ENCODE assay signal across 16 cellular contexts in the genomic region with DNA sequence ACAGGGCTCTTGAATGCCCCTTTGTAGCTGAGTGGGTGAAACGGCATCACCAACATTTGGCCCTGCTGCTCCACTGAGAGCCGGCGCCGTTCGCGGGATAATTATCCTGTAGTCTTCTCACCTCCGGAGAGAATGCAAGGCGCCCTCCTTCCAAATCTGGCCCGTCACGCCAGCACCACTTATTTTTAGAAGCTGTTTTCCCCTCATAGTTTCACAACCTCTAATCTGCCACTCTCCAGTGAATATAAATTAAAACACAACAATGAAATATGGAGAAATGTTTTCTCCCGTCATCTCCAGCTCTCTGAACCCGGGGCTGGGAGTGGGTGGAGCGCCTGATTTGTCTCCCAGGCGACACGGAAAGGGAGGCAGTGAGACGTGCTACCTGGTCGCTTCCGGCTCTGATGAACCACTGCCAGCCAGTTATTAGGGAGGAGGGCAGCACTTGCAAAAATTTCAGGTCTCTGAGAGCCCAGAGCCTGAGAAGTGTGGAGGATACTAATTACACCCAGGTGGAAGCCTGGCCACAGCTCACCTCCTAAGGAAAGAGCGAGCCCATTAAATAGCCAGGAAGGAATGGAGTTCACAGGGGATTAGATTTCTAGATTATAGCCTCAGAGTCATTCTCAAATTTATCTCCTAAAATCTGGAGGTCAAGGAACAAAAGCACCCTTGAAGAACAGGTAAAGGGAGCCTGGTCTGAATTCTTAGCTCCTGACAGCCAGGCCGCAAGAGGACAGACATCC. TPM values are rescaled to one million over a fixed set of nuclear protein-coding genes. Genes with fewer than 3 reads are reported as not detected.
DNase-seq lines count a peak whose midpoint lies in the region; ATAC-seq and TF ChIP-seq lines count a peak whose summit lies in the region.
"Had no signal": no experiment of that assay in that cellular context is flagged by ENCODE, and none has a peak within 500 bp of the region (broad histone marks: within the 10 kb centered on the region; RNA-seq: fewer than 3 reads in every experiment).

No MANE protein-coding gene starts in this region.

- no peak for TF ChIP-seq POLR2A in erythroblast (IDR thresholded peaks at IDR 0.05; ENCODE audit: low read length)

- peak overlapping the region in 4 of 10 donors; percentile 5 to 53 (median 26) for H3K27ac Mint-ChIP-seq in naive thymus-derived CD8-positive, alpha-beta T cell
- H3K27ac Mint-ChIP-seq: activated naive CD8-positive, alpha-beta T cell treated with anti-CD3 and anti-CD28 coated beads, Interleukin-2, amount 50 U/mL, for 24 hours; activated T-cell treated with anti-CD3 and anti-CD28 coated beads, Interleukin-2, amount 50 U/mL, for 72 hours had no signal

- peaks cover 26 to 41% (median 32%) of the 10 kb centered on the region in 4 donors for H3K4me1 Mint-ChIP-seq in naive thymus-derived CD8-positive, alpha-beta T cell

- ATAC-seq in Right ventricle myocardium superior (ENCODE audit: poor library complexity) = peak; percentile 75
- no peak for ATAC-seq in naive thymus-derived CD8-positive, alpha-beta T cell
- ATAC-seq in stimulated activated naive CD8-positive, alpha-beta T cell treated with anti-CD3 and anti-CD28 coated beads, Interleukin-15, Interleukin-2, amounts not matched to agents 100 U/mL and 50 U/mL, for 24 hours = no peak
- ATAC-seq: activated CD8-positive, alpha-beta T cell treated with anti-CD3 and anti-CD28 coated beads, Interleukin-2, amount 10 ng/mL, durations not matched to agents 7 days and 5 days; activated naive CD8-positive, alpha-beta T cell treated with anti-CD3 and anti-CD28 coated beads, Interleukin-2, amount 50 U/mL, for 24 hours; activated T-cell treated with anti-CD3 and anti-CD28 coated beads, Interleukin-2, amount 50 U/mL, for 72 hours; naive thymus-derived CD4-positive, alpha-beta T cell had no signal

- peaks cover 0 to 6% (median 0%) of the 10 kb centered on the region in 9 donors for H3K9me3 Mint-ChIP-seq in naive thymus-derived CD8-positive, alpha-beta T cell
- H3K9me3 Mint-ChIP-seq: activated naive CD8-positive, alpha-beta T cell treated with anti-CD3 and anti-CD28 coated beads, Interleukin-2, amount 50 U/mL, for 24 hours had no signal

- intact Hi-C loops in Right ventricle myocardium superior (cut with DNase I) (no loop called here), posterior cingulate gyrus (cut with DNase I) (no loop called here)

- POLR2A ChIA-PET in naive thymus-derived CD8-positive, alpha-beta T cell (lab: Charles Lee) = no interaction called here

- no peaks in the 10 kb centered on the region for H3K27me3 Mint-ChIP-seq in naive thymus-derived CD8-positive, alpha-beta T cell
- H3K27me3 Mint-ChIP-seq: activated naive CD8-positive, alpha-beta T cell treated with anti-CD3 and anti-CD28 coated beads, Interleukin-2, amount 50 U/mL, for 24 hours; naive thymus-derived CD4-positive, alpha-beta T cell had no signal

- no peak overlapping the region for H3K4me3 Mint-ChIP-seq in naive thymus-derived CD8-positive, alpha-beta T cell
- H3K4me3 Mint-ChIP-seq: activated CD8-positive, alpha-beta T cell treated with anti-CD3 and anti-CD28 coated beads, Interleukin-2, amount 10 ng/mL, durations not matched to agents 7 days and 5 days; activated naive CD8-positive, alpha-beta T cell treated with anti-CD3 and anti-CD28 coated beads, Interleukin-2, amount 50 U/mL, for 24 hours; activated T-cell treated with anti-CD3 and anti-CD28 coated beads, Interleukin-2, amount 50 U/mL, for 72 hours; naive thymus-derived CD4-positive, alpha-beta T cell had no signal

- DNase-seq in DMS79 treated with DMSO at 0.1 percent for 48 hours (lab: John Stamatoyannopoulos, UW) = peak; percentile 66
- DNase-seq in NOMO-1 treated with dmso at 0.1 percent for 144 hours (lab: John Stamatoyannopoulos, UW; ENCODE audit: unreplicated experiment) = peak; percentile 5
- DNase-seq in Right ventricle myocardium superior = peak; percentile 56
- DNase-seq in posterior cingulate gyrus = peak in 6 of 10 donors; percentile 25 to 83 (median 36)
- DNase-seq in naive thymus-derived CD8-positive, alpha-beta T cell = no peak
- DNase-seq in DMS 273 treated with DMSO at 0.1 percent for 48 hours (lab: John Stamatoyannopoulos, UW) = no peak
- DNase-seq in erythroblast (lab: John Stamatoyannopoulos, UW) = no peak
- no peak for DNase-seq in stimulated activated naive CD8-positive, alpha-beta T cell treated with anti-CD3 and anti-CD28 coated beads, Interleukin-15, Interleukin-2, amounts not matched to agents 100 U/mL and 50 U/mL, for 24 hours
- DNase-seq: activated CD8-positive, alpha-beta T cell treated with anti-CD3 and anti-CD28 coated beads, Interleukin-2, amount 10 ng/mL, durations not matched to agents 7 days and 5 days; activated naive CD8-positive, alpha-beta T cell treated with anti-CD3 and anti-CD28 coated beads, Interleukin-2, amount 50 U/mL, for 24 hours; activated T-cell treated with anti-CD3 and anti-CD28 coated beads, Interleukin-2, amount 50 U/mL, for 72 hours; Caco-2; HCEC 1CT; naive thymus-derived CD4-positive, alpha-beta T cell; NCI-H187 treated with DMSO at 0.1 percent for 48 hours had no signal

- no peaks in the 10 kb centered on the region for H3K36me3 Mint-ChIP-seq in naive thymus-derived CD8-positive, alpha-beta T cell

RNA-seq across cellular contexts. Expression of a gene that starts 58.8 kb away (rescaled TPM):
- total RNA-seq in Right ventricle myocardium superior = 0.65 TPM
- 1 to 10 TPM; 4.2 to 4.4 TPM for total RNA-seq in naive thymus-derived CD8-positive, alpha-beta T cell
- 1 to 10 TPM in 1 of 3 donors, under 1 TPM in 2; 0.64 to 2.9 (median 0.69) TPM for polyA plus RNA-seq in naive thymus-derived CD8-positive, alpha-beta T cell
- total RNA-seq: RPMI7951 had no signal

Comparison
In these comparisons a context has a peak if more than half of its experiments do, and no peak if none do; other contexts are left out.
1. DNase-seq: peak in DMS79 treated with DMSO at 0.1 percent for 48 hours (single experiment), NOMO-1 treated with dmso at 0.1 percent for 144 hours (single experiment), Right ventricle myocardium superior (single experiment) and posterior cingulate gyrus (6 of 10); none in naive thymus-derived CD8-positive, alpha-beta T cell (0 of 10), DMS 273 treated with DMSO at 0.1 percent for 48 hours (single experiment), erythroblast (0 of 2) and stimulated activated naive CD8-positive, alpha-beta T cell treated with anti-CD3 and anti-CD28 coated beads, Interleukin-15, Interleukin-2, amounts not matched to agents 100 U/mL and 50 U/mL, for 24 hours (single experiment).